ENCODE assay signal across 8 cellular contexts in genomic region chr12:93571360-93571853, GRCh38. TPM values are rescaled to one million over a fixed set of nuclear protein-coding genes. Genes with fewer than 3 reads are reported as not detected.
DNase-seq lines count a peak whose midpoint lies in the region; ATAC-seq lines count a peak whose summit lies in the region.

No MANE protein-coding gene starts in this region.

- H3K27ac Mint-ChIP-seq in activated CD4-positive, alpha-beta memory T cell treated with anti-CD3 and anti-CD28 coated beads, Interleukin-2, amount 10 ng/mL, durations not matched to agents 7 days and 5 days = peak overlapping the region; percentile 90
- H3K27ac Mint-ChIP-seq in effector memory CD8-positive, alpha-beta T cell = peak overlapping the region; percentile 73 to 90

- H3K36me3 ChIP-seq in mesodermal cell (ENCODE audit: control insufficient read depth, insufficient read depth, low read length) = peaks cover 24% of the 10 kb centered on the region

- 0% methylated on average over 12 to 16 of the region's 38 CpGs for WGBS in mesodermal cell (ENCODE audit: insufficient coverage in 2 of 2), 2 experiments

- CTCF ChIA-PET in activated CD4-positive, alpha-beta memory T cell treated with anti-CD3 and anti-CD28 coated beads, Interleukin-2, amount 10 ng/mL, durations not matched to agents 7 days and 5 days (lab: Charles Lee) = interaction anchor here (0.8 to 10.1 kb wide), 3 partner anchors 408 to 531 kb away, joined by 3 to 178 read pairs (median 5); no protein-coding TSS in a partner anchor

- peak overlapping the region; percentile 83 for H3K4me3 Mint-ChIP-seq in activated CD4-positive, alpha-beta memory T cell treated with anti-CD3 and anti-CD28 coated beads, Interleukin-2, amount 10 ng/mL, durations not matched to agents 7 days and 5 days
- H3K4me3 Mint-ChIP-seq in effector memory CD8-positive, alpha-beta T cell = peak overlapping the region; percentile 92 to 94

- DNase-seq in EH (ENCODE audit: low read depth) (peak; percentile 91), NCI-H446 treated with DMSO at 0.1 percent for 48 hours (lab: John Stamatoyannopoulos, UW) (peak; percentile 88)
- peak; percentile 75 for DNase-seq in activated CD4-positive, alpha-beta memory T cell treated with anti-CD3 and anti-CD28 coated beads, Interleukin-2, amount 10 ng/mL, durations not matched to agents 7 days and 5 days
- peak; percentile 43 to 48 (median 48) for DNase-seq in effector memory CD8-positive, alpha-beta T cell
- peak; percentile 58 to 65 for DNase-seq in stimulated activated CD8-positive, alpha-beta memory T cell treated with anti-CD3 and anti-CD28 coated beads, Interleukin-7, amount 100 ng/mL, for 4 hours (ENCODE audit: low read depth in 2 of 2)

- peaks cover 2% of the 10 kb centered on the region for H3K27me3 Mint-ChIP-seq in activated CD4-positive, alpha-beta memory T cell treated with anti-CD3 and anti-CD28 coated beads, Interleukin-2, amount 10 ng/mL, durations not matched to agents 7 days and 5 days
- no peaks in the 10 kb centered on the region for H3K27me3 Mint-ChIP-seq in effector memory CD8-positive, alpha-beta T cell

- H3K27ac ChIP-seq in mesodermal cell (ENCODE audit: low read depth, low read length, severe bottlenecking) = peak overlapping the region; percentile 88

- peak overlapping the region; percentile 78 for H3K4me3 ChIP-seq in mesodermal cell (ENCODE audit: extremely low read depth, insufficient read depth, low read length, poor library complexity, severe bottlenecking)

- no peaks in the 10 kb centered on the region for H3K9me3 ChIP-seq in mesodermal cell (ENCODE audit: control insufficient read depth, low read length)

- no peaks in the 10 kb centered on the region for H3K9me3 Mint-ChIP-seq in activated CD4-positive, alpha-beta memory T cell treated with anti-CD3 and anti-CD28 coated beads, Interleukin-2, amount 10 ng/mL, durations not matched to agents 7 days and 5 days
- no peaks in the 10 kb centered on the region for H3K9me3 Mint-ChIP-seq in effector memory CD8-positive, alpha-beta T cell

- ATAC-seq in HG02588 (IDR thresholded peaks at IDR 0.05; ENCODE audit: unreplicated experiment) (peak; percentile 15), GM21737 (IDR thresholded peaks at IDR 0.05; ENCODE audit: unreplicated experiment) (no peak)
- ATAC-seq in effector memory CD8-positive, alpha-beta T cell (replicated peaks) = peak; percentile 16

- H3K4me1 Mint-ChIP-seq in activated CD4-positive, alpha-beta memory T cell treated with anti-CD3 and anti-CD28 coated beads, Interleukin-2, amount 10 ng/mL, durations not matched to agents 7 days and 5 days = peaks cover 50% of the 10 kb centered on the region
- peaks cover 21 to 30% of the 10 kb centered on the region in 2 donors for H3K4me1 Mint-ChIP-seq in effector memory CD8-positive, alpha-beta T cell (ENCODE audit: low read depth in 2 of 2)

- POLR2A ChIA-PET in activated CD4-positive, alpha-beta memory T cell treated with anti-CD3 and anti-CD28 coated beads, Interleukin-2, amount 10 ng/mL, durations not matched to agents 7 days and 5 days (lab: Charles Lee) = interaction anchor here (0.7 to 3.2 kb wide), 11 partner anchors 10 to 530 kb away, joined by 3 to 36 read pairs (median 5); partner anchors contain the start of gene CRADD

- H3K4me1 ChIP-seq in mesodermal cell (ENCODE audit: control insufficient read depth, insufficient read depth, low read length, poor library complexity, severe bottlenecking) = peaks cover 9% of the 10 kb centered on the region

- peaks cover 41% of the 10 kb centered on the region for H3K36me3 Mint-ChIP-seq in activated CD4-positive, alpha-beta memory T cell treated with anti-CD3 and anti-CD28 coated beads, Interleukin-2, amount 10 ng/mL, durations not matched to agents 7 days and 5 days (ENCODE audit: low read depth)
- peaks cover 24% of the 10 kb centered on the region for H3K36me3 Mint-ChIP-seq in effector memory CD8-positive, alpha-beta T cell (ENCODE audit: insufficient read depth)

RNA-seq across cellular contexts. Expression of gene SOCS2, which starts 1.1 kb away (rescaled TPM):
- total RNA-seq in activated CD4-positive, alpha-beta memory T cell treated with anti-CD3 and anti-CD28 coated beads, Interleukin-2, amount 10 ng/mL, durations not matched to agents 7 days and 5 days = 10 to 100 TPM; 44.3 to 47.3 TPM
- polyA plus RNA-seq in mesodermal cell (2013, experiment 1 of 2) = 47.1 TPM
- polyA plus RNA-seq in mesodermal cell (2013, experiment 2 of 2) = 46.3 TPM
